Comparison of ENCODE assay signal across 8 cellular contexts in the genomic region with DNA sequence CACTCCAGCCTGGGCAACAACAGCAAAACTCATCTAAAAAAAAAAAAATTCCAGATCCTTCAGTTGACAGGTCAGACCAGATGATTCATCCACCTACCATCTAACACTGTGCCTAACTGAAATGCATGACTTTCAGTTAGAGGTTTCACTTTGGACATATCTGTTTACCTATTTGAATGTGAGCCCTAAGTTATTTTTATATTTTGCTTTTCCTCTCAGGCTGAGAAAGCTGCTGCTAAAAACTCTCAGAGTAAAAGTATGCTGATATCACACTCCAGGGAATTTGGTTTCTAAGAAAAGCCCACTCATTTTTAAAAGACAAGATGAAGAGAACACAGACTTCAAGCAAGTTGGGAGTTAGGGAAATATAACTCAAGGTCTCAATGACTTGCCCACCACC.
DNase-seq lines count a peak whose midpoint lies in the region; ATAC-seq, FAIRE-seq and TF ChIP-seq lines count a peak whose summit lies in the region.

No MANE protein-coding gene starts in this region.

- no peaks in the 10 kb centered on the region for H3K36me3 ChIP-seq in GM06990 (ENCODE audit: control insufficient read depth, insufficient read depth, low read length)
- H3K36me3 ChIP-seq in aorta (ENCODE audit: control insufficient read depth in 1 of 2, insufficient read depth in 2 of 2, low read length in 1 of 2) = no peaks in the 10 kb centered on the region

- no peaks in the 10 kb centered on the region for H3K4me1 ChIP-seq in aorta (ENCODE audit: control insufficient read depth in 1 of 2, insufficient read depth in 2 of 2, low read length in 2 of 2)

- H3K9me3 ChIP-seq in aorta (ENCODE audit: control insufficient read depth, low read length) = no peaks in the 10 kb centered on the region

- TF ChIP-seq CTCF in GM06990 (IDR thresholded peaks at IDR 0.05; ENCODE audit: insufficient read depth, low read length, poor library complexity, severe bottlenecking) (no peak), fibroblast of the aortic adventitia (IDR thresholded peaks at IDR 0.05; ENCODE audit: insufficient read depth, low read length) (no peak)

- peak; percentile 90 for ATAC-seq in GM21528 (IDR thresholded peaks at IDR 0.05; ENCODE audit: low FRiP score, unreplicated experiment)
- peak; percentile 59 for ATAC-seq in aorta (ENCODE audit: low FRiP score)
- no peak for ATAC-seq in left lobe of liver

- H3K27ac ChIP-seq in aorta (ENCODE audit: low read depth in 1 of 2, low read length in 2 of 2) = peak overlapping the region in 1 of 2 donors; percentile 44

- no peak for FAIRE-seq in HTR-8/SVneo (lab: Jason Lieb, UNC)

- intact Hi-C loops in aorta (cut with DNase I) = loop anchor here (2.0 to 10.0 kb wide), 5 partner anchors 55 to 127 kb away; a partner anchor contains a TSS

- H3K27me3 ChIP-seq in GM06990 (replicated peaks; ENCODE audit: control insufficient read depth, insufficient read depth, low read length) (no peaks in the 10 kb centered on the region), aorta (ENCODE audit: control insufficient read depth in 1 of 2, insufficient read depth in 2 of 2, low read length in 1 of 2) (no peaks in the 10 kb centered on the region)

- H3K4me3 ChIP-seq in GM06990 (replicated peaks; ENCODE audit: low read depth, low read length) = no peak overlapping the region; the same call in 1 of the 2 replicates
- no peak overlapping the region for H3K4me3 ChIP-seq in fibroblast of the aortic adventitia (ENCODE audit: low read depth, low read length)
- peak overlapping the region in 1 of 2 donors; percentile 48 for H3K4me3 ChIP-seq in aorta (ENCODE audit: low read length in 2 of 2)

- DNase-seq in GM06990 (ENCODE audit: extremely low read depth, insufficient read length) (peak; percentile 33), HTR-8/SVneo (ENCODE audit: insufficient read length, low spot score) (peak; percentile 33), fibroblast of the aortic adventitia (ENCODE audit: low read depth) (peak; percentile 87), aorta (no peak), left lobe of liver (ENCODE audit: low spot score) (no peak), DMS 273 treated with DMSO at 0.1 percent for 48 hours (lab: John Stamatoyannopoulos, UW) (no peak), Ammon's horn (ENCODE audit: low spot score) (no peak)

Comparison
In these comparisons a context has a peak if more than half of its experiments do, and no peak if none do; other contexts are left out.
1. DNase-seq: peak in GM06990 (single experiment), HTR-8/SVneo (single experiment) and fibroblast of the aortic adventitia (single experiment); none in aorta (0 of 2), left lobe of liver (single experiment), DMS 273 treated with DMSO at 0.1 percent for 48 hours (single experiment) and Ammon's horn (single experiment).